Comparison of ENCODE assay signal across 2 cellular contexts in the genomic region with DNA sequence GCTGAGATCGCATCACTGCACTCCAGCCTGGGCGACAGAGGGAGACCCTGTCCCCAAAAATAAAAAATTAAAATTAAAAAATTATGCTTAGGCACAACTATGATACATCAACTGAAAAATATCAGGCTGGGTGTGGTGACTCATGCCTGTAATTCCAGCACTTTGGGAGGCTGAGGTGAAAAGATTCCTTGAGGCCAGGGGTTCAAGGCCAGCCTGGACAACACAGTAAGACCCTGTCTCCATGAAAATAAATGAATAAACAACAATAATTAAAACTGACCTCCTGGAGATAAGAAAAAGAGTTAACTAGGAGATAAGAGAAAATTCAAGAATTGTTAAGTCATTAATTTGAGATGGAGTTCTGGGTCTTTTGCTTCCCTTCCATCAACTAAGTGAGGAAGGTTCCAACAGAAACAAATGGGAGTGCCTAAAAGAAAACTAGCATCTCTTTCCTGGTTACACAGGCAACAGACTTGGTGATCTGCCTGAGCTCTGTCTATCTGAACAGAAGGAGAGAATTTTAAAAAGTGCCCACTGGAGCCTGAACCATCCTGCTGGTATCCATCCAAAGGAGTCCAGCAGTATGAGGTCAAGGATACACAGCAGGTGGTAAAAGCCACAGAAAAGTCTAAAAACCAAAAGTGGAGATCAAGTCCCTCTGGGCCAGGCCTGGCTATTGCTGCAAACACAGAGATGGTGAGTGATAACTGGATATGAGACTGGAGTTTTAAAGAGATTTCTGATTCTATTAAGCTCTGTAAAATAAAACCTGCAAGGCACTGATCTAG.
TF ChIP-seq lines count a peak whose summit lies in the region.

No MANE protein-coding gene starts in this region.

TF ChIP-seq in IMR-90, 13 proteins besides CTCF, POLR2A, EP300 and RAD21:
- no peak for TF ChIP-seq MXI1 (IDR thresholded peaks at IDR 0.05; ENCODE audit: borderline replicate concordance, low read depth, low read length)
- TF ChIP-seq SMC3 (IDR thresholded peaks at IDR 0.05; ENCODE audit: low read depth, low read length), result no peak
- TF ChIP-seq NFE2L2 (IDR thresholded peaks at IDR 0.05; ENCODE audit: low read depth, low read length), result no peak
- TF ChIP-seq MAFK (IDR thresholded peaks at IDR 0.05; ENCODE audit: low read depth, low read length), result no peak
- TF ChIP-seq RCOR1 (IDR thresholded peaks at IDR 0.05; ENCODE audit: insufficient replicate concordance, low read length), result no peak
- TF ChIP-seq FOS (IDR thresholded peaks at IDR 0.05; ENCODE audit: low read depth, low read length), result no peak
- TF ChIP-seq CHD1 (IDR thresholded peaks at IDR 0.05; ENCODE audit: low read depth, low read length), result no peak
- TF ChIP-seq MAZ (IDR thresholded peaks at IDR 0.05; ENCODE audit: borderline replicate concordance, low read depth, low read length), result no peak
- no peak for TF ChIP-seq BHLHE40 (IDR thresholded peaks at IDR 0.05; ENCODE audit: low read depth, low read length)
- TF ChIP-seq CEBPB (IDR thresholded peaks at IDR 0.05; ENCODE audit: low read depth, low read length), result no peak
- TF ChIP-seq, protein P1, sequence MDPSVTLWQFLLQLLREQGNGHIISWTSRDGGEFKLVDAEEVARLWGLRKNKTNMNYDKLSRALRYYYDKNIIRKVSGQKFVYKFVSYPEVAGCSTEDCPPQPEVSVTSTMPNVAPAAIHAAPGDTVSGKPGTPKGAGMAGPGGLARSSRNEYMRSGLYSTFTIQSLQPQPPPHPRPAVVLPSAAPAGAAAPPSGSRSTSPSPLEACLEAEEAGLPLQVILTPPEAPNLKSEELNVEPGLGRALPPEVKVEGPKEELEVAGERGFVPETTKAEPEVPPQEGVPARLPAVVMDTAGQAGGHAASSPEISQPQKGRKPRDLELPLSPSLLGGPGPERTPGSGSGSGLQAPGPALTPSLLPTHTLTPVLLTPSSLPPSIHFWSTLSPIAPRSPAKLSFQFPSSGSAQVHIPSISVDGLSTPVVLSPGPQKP (IDR thresholded peaks at IDR 0.05; ENCODE audit: borderline replicate concordance, low read depth, low read length), result no peak
- TF ChIP-seq RFX5 (IDR thresholded peaks at IDR 0.05; ENCODE audit: low read depth, low read length), result no peak
- TF ChIP-seq, protein P2, sequence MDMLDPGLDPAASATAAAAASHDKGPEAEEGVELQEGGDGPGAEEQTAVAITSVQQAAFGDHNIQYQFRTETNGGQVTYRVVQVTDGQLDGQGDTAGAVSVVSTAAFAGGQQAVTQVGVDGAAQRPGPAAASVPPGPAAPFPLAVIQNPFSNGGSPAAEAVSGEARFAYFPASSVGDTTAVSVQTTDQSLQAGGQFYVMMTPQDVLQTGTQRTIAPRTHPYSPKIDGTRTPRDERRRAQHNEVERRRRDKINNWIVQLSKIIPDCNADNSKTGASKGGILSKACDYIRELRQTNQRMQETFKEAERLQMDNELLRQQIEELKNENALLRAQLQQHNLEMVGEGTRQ (IDR thresholded peaks at IDR 0.05; ENCODE audit: low read depth, low read length), result no peak
TF ChIP-seq in IMR-90: peak in this region for 0.

TF ChIP-seq in GM12878, 131 proteins besides CTCF, POLR2A, EP300 and RAD21:
- TF ChIP-seq ZBED1 (IDR thresholded peaks at IDR 0.05; ENCODE audit: borderline replicate concordance) (no peak), CREM (IDR thresholded peaks at IDR 0.05; ENCODE audit: low read depth) (no peak), ZNF384 (IDR thresholded peaks at IDR 0.05; ENCODE audit: borderline replicate concordance, low read depth, low read length) (no peak), CREB1 (IDR thresholded peaks at IDR 0.05; ENCODE audit: low read depth) (no peak), KDM1A (IDR thresholded peaks at IDR 0.05; ENCODE audit: borderline replicate concordance) (no peak), MTA2 (IDR thresholded peaks at IDR 0.05; ENCODE audit: low read depth) (no peak), CHD1 (IDR thresholded peaks at IDR 0.05; ENCODE audit: low read depth, low read length) (no peak), YY1 (IDR thresholded peaks at IDR 0.05; ENCODE audit: low read depth, low read length) (no peak), SMAD1 (IDR thresholded peaks at IDR 0.05; ENCODE audit: low read depth, partially characterized antibody) (no peak), PAX8 (IDR thresholded peaks at IDR 0.05) (no peak), LARP7 (IDR thresholded peaks at IDR 0.05) (no peak), ATF7 (IDR thresholded peaks at IDR 0.05; ENCODE audit: low read depth) (no peak), RFX5 (IDR thresholded peaks at IDR 0.05; ENCODE audit: low read depth, low read length) (no peak)
- TF ChIP-seq, protein P3, sequence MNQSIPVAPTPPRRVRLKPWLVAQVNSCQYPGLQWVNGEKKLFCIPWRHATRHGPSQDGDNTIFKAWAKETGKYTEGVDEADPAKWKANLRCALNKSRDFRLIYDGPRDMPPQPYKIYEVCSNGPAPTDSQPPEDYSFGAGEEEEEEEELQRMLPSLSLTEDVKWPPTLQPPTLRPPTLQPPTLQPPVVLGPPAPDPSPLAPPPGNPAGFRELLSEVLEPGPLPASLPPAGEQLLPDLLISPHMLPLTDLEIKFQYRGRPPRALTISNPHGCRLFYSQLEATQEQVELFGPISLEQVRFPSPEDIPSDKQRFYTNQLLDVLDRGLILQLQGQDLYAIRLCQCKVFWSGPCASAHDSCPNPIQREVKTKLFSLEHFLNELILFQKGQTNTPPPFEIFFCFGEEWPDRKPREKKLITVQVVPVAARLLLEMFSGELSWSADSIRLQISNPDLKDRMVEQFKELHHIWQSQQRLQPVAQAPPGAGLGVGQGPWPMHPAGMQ (IDR thresholded peaks at IDR 0.05; ENCODE audit: borderline replicate concordance), result no peak
- TF ChIP-seq, protein P4, sequence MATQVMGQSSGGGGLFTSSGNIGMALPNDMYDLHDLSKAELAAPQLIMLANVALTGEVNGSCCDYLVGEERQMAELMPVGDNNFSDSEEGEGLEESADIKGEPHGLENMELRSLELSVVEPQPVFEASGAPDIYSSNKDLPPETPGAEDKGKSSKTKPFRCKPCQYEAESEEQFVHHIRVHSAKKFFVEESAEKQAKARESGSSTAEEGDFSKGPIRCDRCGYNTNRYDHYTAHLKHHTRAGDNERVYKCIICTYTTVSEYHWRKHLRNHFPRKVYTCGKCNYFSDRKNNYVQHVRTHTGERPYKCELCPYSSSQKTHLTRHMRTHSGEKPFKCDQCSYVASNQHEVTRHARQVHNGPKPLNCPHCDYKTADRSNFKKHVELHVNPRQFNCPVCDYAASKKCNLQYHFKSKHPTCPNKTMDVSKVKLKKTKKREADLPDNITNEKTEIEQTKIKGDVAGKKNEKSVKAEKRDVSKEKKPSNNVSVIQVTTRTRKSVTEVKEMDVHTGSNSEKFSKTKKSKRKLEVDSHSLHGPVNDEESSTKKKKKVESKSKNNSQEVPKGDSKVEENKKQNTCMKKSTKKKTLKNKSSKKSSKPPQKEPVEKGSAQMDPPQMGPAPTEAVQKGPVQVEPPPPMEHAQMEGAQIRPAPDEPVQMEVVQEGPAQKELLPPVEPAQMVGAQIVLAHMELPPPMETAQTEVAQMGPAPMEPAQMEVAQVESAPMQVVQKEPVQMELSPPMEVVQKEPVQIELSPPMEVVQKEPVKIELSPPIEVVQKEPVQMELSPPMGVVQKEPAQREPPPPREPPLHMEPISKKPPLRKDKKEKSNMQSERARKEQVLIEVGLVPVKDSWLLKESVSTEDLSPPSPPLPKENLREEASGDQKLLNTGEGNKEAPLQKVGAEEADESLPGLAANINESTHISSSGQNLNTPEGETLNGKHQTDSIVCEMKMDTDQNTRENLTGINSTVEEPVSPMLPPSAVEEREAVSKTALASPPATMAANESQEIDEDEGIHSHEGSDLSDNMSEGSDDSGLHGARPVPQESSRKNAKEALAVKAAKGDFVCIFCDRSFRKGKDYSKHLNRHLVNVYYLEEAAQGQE (IDR thresholded peaks at IDR 0.05; ENCODE audit: low read depth, low read length), result no peak
- TF ChIP-seq, protein P5, sequence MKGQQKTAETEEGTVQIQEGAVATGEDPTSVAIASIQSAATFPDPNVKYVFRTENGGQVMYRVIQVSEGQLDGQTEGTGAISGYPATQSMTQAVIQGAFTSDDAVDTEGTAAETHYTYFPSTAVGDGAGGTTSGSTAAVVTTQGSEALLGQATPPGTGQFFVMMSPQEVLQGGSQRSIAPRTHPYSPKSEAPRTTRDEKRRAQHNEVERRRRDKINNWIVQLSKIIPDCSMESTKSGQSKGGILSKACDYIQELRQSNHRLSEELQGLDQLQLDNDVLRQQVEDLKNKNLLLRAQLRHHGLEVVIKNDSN (IDR thresholded peaks at IDR 0.05; ENCODE audit: borderline replicate concordance, extremely low read length, insufficient read depth, low read depth, low read length), result no peak
- TF ChIP-seq, protein P6, sequence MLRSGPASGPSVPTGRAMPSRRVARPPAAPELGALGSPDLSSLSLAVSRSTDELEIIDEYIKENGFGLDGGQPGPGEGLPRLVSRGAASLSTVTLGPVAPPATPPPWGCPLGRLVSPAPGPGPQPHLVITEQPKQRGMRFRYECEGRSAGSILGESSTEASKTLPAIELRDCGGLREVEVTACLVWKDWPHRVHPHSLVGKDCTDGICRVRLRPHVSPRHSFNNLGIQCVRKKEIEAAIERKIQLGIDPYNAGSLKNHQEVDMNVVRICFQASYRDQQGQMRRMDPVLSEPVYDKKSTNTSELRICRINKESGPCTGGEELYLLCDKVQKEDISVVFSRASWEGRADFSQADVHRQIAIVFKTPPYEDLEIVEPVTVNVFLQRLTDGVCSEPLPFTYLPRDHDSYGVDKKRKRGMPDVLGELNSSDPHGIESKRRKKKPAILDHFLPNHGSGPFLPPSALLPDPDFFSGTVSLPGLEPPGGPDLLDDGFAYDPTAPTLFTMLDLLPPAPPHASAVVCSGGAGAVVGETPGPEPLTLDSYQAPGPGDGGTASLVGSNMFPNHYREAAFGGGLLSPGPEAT (IDR thresholded peaks at IDR 0.05; ENCODE audit: low read depth), result no peak
TF ChIP-seq in GM12878: peak in this region for 0.
